Comparison of ENCODE assay signal across 16 cellular contexts in genomic region chr3:115401891-115402501, GRCh38.
DNase-seq lines count a peak whose midpoint lies in the region; ATAC-seq and TF ChIP-seq lines count a peak whose summit lies in the region.
"Had no signal": no experiment of that assay in that cellular context is flagged by ENCODE, and none has a peak within 500 bp of the region (broad histone marks: within the 10 kb centered on the region; RNA-seq: fewer than 3 reads in every experiment).

No MANE protein-coding gene starts in this region.

- TF ChIP-seq POLR2A in breast epithelium (IDR thresholded peaks at IDR 0.05) (no peak), testis (IDR thresholded peaks at IDR 0.05) (no peak)

- H3K4me1 ChIP-seq in breast epithelium, result no peaks in the 10 kb centered on the region
- H3K4me1 ChIP-seq in adipocyte (ENCODE audit: control insufficient read depth, insufficient read depth, low read length), result peaks cover 23% of the 10 kb centered on the region
- H3K4me1 ChIP-seq in testis, result peaks cover 21% of the 10 kb centered on the region
- H3K4me1 ChIP-seq: upper lobe of left lung had no signal

- no peak for ATAC-seq in natural killer cell treated with Interleukin-12 subunit alpha and Interleukin-12 subunit beta and Interleukin-15 and Interleukin-18, amount 100 ng/mL, for 72 hours
- ATAC-seq: GM12878, Panc1 had no signal

- CTCF ChIA-PET in MCF 10A (lab: Yijun Ruan, JAX), result interaction anchor here (0.6 to 1.5 kb wide), 4 partner anchors 9 to 312 kb away, joined by 3 to 4 read pairs (median 4); no protein-coding TSS in a partner anchor

- no peaks in the 10 kb centered on the region for H3K9me3 ChIP-seq in breast epithelium
- H3K9me3 ChIP-seq in adipocyte (ENCODE audit: control insufficient read depth, low read length), result no peaks in the 10 kb centered on the region
- no peaks in the 10 kb centered on the region for H3K9me3 ChIP-seq in testis
- H3K9me3 ChIP-seq: upper lobe of left lung had no signal

- H3K4me3 ChIP-seq in breast epithelium (no peak overlapping the region), adipocyte (ENCODE audit: low read length) (no peak overlapping the region), foreskin fibroblast (ENCODE audit: low read depth in 1 of 2, low read length in 2 of 2) (no peak overlapping the region), testis (no peak overlapping the region)
- H3K4me3 ChIP-seq: GM12878, upper lobe of left lung had no signal

- H3K27me3 ChIP-seq in breast epithelium (no peaks in the 10 kb centered on the region), adipocyte (replicated peaks; ENCODE audit: control insufficient read depth, insufficient read depth, low read length) (no peaks in the 10 kb centered on the region), testis (no peaks in the 10 kb centered on the region)
- H3K27me3 ChIP-seq: upper lobe of left lung had no signal

- peak overlapping the region; percentile 27 for H3K9ac ChIP-seq in adipocyte (ENCODE audit: low read length)

- H3K36me3 ChIP-seq in breast epithelium (no peaks in the 10 kb centered on the region), adipocyte (ENCODE audit: control insufficient read depth, insufficient read depth, low read length, severe bottlenecking) (no peaks in the 10 kb centered on the region), testis (ENCODE audit: low read depth, missing control alignments) (no peaks in the 10 kb centered on the region)
- H3K36me3 ChIP-seq: upper lobe of left lung had no signal

- no TSS peak for BruUV-seq in MCF 10A (replicated peaks; lab: Mats Ljungman, UMichigan)

- peaks cover 6% of the 10 kb centered on the region for H3K4me1 Mint-ChIP-seq in MCF 10A (ENCODE audit: insufficient read depth, unreplicated experiment)
- no peaks in the 10 kb centered on the region for H3K4me1 Mint-ChIP-seq in natural killer cell treated with Interleukin-12 subunit alpha and Interleukin-12 subunit beta and Interleukin-15 and Interleukin-18, amount 100 ng/mL, for 72 hours (ENCODE audit: low read depth in 2 of 2)
- H3K4me1 Mint-ChIP-seq: activated CD4-positive, alpha-beta memory T cell treated with anti-CD3 and anti-CD28 coated beads, Interleukin-2, amount 10 ng/mL, durations not matched to agents 7 days and 5 days had no signal

- peak; percentile 49 for DNase-seq in MCF 10A (ENCODE audit: unreplicated experiment)
- DNase-seq in breast epithelium (ENCODE audit: low spot score in 2 of 2), result no peak
- peak; percentile 60 for DNase-seq in adipocyte (ENCODE audit: low read depth)
- DNase-seq in foreskin fibroblast, result peak; percentile 78 to 80
- no peak for DNase-seq in testis
- no peak for DNase-seq in NCI-H524 (lab: John Stamatoyannopoulos, UW)
- DNase-seq in GM13976 (ENCODE audit: low spot score), result no peak
- DNase-seq in natural killer cell treated with Interleukin-12 subunit alpha and Interleukin-12 subunit beta and Interleukin-15 and Interleukin-18, amount 100 ng/mL, for 72 hours (ENCODE audit: low spot score), result no peak
- DNase-seq: activated CD4-positive, alpha-beta memory T cell treated with anti-CD3 and anti-CD28 coated beads, Interleukin-2, amount 10 ng/mL, durations not matched to agents 7 days and 5 days; H9; NCI-H1417 treated with DMSO at 0.1 percent for 48 hours; upper lobe of left lung had no signal

- H3K27ac ChIP-seq in breast epithelium (no peak overlapping the region), testis (peak overlapping the region; percentile 16 to 84)
- H3K27ac ChIP-seq: 22Rv1, upper lobe of left lung had no signal

- intact Hi-C loops in MCF 10A (cut with micrococcal nuclease) (no loop called here), breast epithelium (cut with DNase I; ENCODE audit: low total_unique reads) (no loop called here), testis (cut with DNase I; ENCODE audit: low total_unique reads) (no loop called here)

- H3K36me3 Mint-ChIP-seq in MCF 10A (ENCODE audit: insufficient read depth, unreplicated experiment), result no peaks in the 10 kb centered on the region
- no peaks in the 10 kb centered on the region for H3K36me3 Mint-ChIP-seq in natural killer cell treated with Interleukin-12 subunit alpha and Interleukin-12 subunit beta and Interleukin-15 and Interleukin-18, amount 100 ng/mL, for 72 hours

- H3K27me3 Mint-ChIP-seq in MCF 10A (ENCODE audit: insufficient read depth, unreplicated experiment), result no peaks in the 10 kb centered on the region
- H3K27me3 Mint-ChIP-seq in natural killer cell treated with Interleukin-12 subunit alpha and Interleukin-12 subunit beta and Interleukin-15 and Interleukin-18, amount 100 ng/mL, for 72 hours, result peaks cover 2 to 24% of the 10 kb centered on the region in 2 donors
- H3K27me3 Mint-ChIP-seq: activated CD4-positive, alpha-beta memory T cell treated with anti-CD3 and anti-CD28 coated beads, Interleukin-2, amount 10 ng/mL, durations not matched to agents 7 days and 5 days had no signal

- POLR2A ChIA-PET in MCF 10A (lab: Yijun Ruan, JAX), result no interaction called here

- no peaks in the 10 kb centered on the region for H3K9me3 Mint-ChIP-seq in MCF 10A (ENCODE audit: unreplicated experiment)
- H3K9me3 Mint-ChIP-seq in natural killer cell treated with Interleukin-12 subunit alpha and Interleukin-12 subunit beta and Interleukin-15 and Interleukin-18, amount 100 ng/mL, for 72 hours, result peaks cover 3% of the 10 kb centered on the region
- H3K9me3 Mint-ChIP-seq: activated CD4-positive, alpha-beta memory T cell treated with anti-CD3 and anti-CD28 coated beads, Interleukin-2, amount 10 ng/mL, durations not matched to agents 7 days and 5 days; H9; nephron had no signal

- peak overlapping the region; percentile 84 for H3K27ac Mint-ChIP-seq in MCF 10A (ENCODE audit: low read depth, unreplicated experiment)
- H3K27ac Mint-ChIP-seq in natural killer cell treated with Interleukin-12 subunit alpha and Interleukin-12 subunit beta and Interleukin-15 and Interleukin-18, amount 100 ng/mL, for 72 hours, result no peak overlapping the region
- H3K27ac Mint-ChIP-seq: activated CD4-positive, alpha-beta memory T cell treated with anti-CD3 and anti-CD28 coated beads, Interleukin-2, amount 10 ng/mL, durations not matched to agents 7 days and 5 days; H9; nephron had no signal

- H3K4me3 Mint-ChIP-seq in MCF 10A (ENCODE audit: unreplicated experiment), result no peak overlapping the region
- H3K4me3 Mint-ChIP-seq in natural killer cell treated with Interleukin-12 subunit alpha and Interleukin-12 subunit beta and Interleukin-15 and Interleukin-18, amount 100 ng/mL, for 72 hours, result no peak overlapping the region
- H3K4me3 Mint-ChIP-seq: activated CD4-positive, alpha-beta memory T cell treated with anti-CD3 and anti-CD28 coated beads, Interleukin-2, amount 10 ng/mL, durations not matched to agents 7 days and 5 days; H9; nephron had no signal

- in situ Hi-C loops in GM13976 (cut with MboI; ENCODE audit: low sequenced_read_pairs, unreplicated experiment), result no loop called here

- 75 to 78% methylated on average over 1 of the region's 1 CpG for WGBS in testis, 2 donors

- TF ChIP-seq CTCF in MCF 10A (IDR thresholded peaks at IDR 0.05; ENCODE audit: unreplicated experiment) (no peak), breast epithelium (IDR thresholded peaks at IDR 0.05) (no peak), foreskin fibroblast (IDR thresholded peaks at IDR 0.05; ENCODE audit: low read depth, low read length) (no peak), testis (IDR thresholded peaks at IDR 0.05) (no peak), GM13976 (IDR thresholded peaks at IDR 0.05; ENCODE audit: borderline replicate concordance, control extremely low read depth, extremely low read depth, insufficient read depth, missing control alignments) (no peak)

Comparison
In these comparisons a context has a peak if more than half of its experiments do, and no peak if none do; other contexts are left out.
1. DNase-seq: peak in MCF 10A (single experiment), adipocyte (single experiment) and foreskin fibroblast (2 of 2); none in breast epithelium (0 of 2), testis (single experiment), NCI-H524 (0 of 2), GM13976 (single experiment) and natural killer cell treated with Interleukin-12 subunit alpha and Interleukin-12 subunit beta and Interleukin-15 and Interleukin-18, amount 100 ng/mL, for 72 hours (single experiment).
2. H3K27ac ChIP-seq: peak in testis (2 of 2); none in breast epithelium (0 of 2).